In the genomic region with DNA sequence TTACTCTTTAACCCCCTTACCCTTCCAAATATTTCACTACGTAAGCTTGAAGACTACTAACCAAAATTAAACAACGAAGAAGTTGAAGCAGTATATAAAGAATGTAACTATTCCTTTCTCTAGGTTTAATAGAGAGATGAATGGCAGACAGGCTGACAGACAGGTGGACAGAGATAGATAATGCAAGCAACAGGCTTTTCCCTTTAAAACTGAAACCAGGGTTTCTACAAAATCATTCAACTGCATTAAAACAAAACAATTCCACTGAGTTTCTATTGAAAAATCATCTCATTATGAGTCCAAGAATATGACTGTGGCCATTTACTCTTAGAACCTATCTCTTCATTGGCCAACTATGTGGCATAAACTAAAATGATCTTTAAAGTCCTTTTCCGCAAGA, we compare ENCODE assay signal across 22 cellular contexts. TPM values are rescaled to one million over a fixed set of nuclear protein-coding genes. Genes with fewer than 3 reads are reported as not detected.
DNase-seq lines count a peak whose midpoint lies in the region; ATAC-seq, FAIRE-seq and TF ChIP-seq lines count a peak whose summit lies in the region.
"Had no signal": no experiment of that assay in that cellular context is flagged by ENCODE, and none has a peak within 500 bp of the region (broad histone marks: within the 10 kb centered on the region; RNA-seq: fewer than 3 reads in every experiment).

No MANE protein-coding gene starts in this region.

- H3K27ac ChIP-seq in K562 (ENCODE audit: extremely low read depth, low read depth, low read length) (no peak overlapping the region; the same call in 2 of the 3 replicates), osteoblast (ENCODE audit: low read depth, low read length) (peak overlapping the region; percentile 3)
- H3K27ac ChIP-seq: GM23248, HL-60, SK-N-MC had no signal

- H3K9me1 ChIP-seq in K562 (ENCODE audit: control insufficient read depth, insufficient read depth, low read length): no peaks in the 10 kb centered on the region

- no peaks in the 10 kb centered on the region for H3K36me3 Mint-ChIP-seq in activated naive CD4-positive, alpha-beta T cell treated with anti-CD3 and anti-CD28 coated beads, Interleukin-2, amount 10 ng/mL, durations not matched to agents 7 days and 5 days
- H3K36me3 Mint-ChIP-seq: CD8-positive, alpha-beta memory T cell had no signal

- intact Hi-C loops in K562 (cut with micrococcal nuclease) (no loop called here), sciatic nerve (cut with DNase I) (no loop called here)

- ATAC-seq in GM18868 (IDR thresholded peaks at IDR 0.05; ENCODE audit: unreplicated experiment) (peak; percentile 58), K562 (no peak), sciatic nerve (no peak)

- WGBS in K562 (ENCODE audit: insufficient coverage, low coverage, missing lambda C conversion rate): 50% methylated on average over 2 of the region's 3 CpGs

- H3K27ac Mint-ChIP-seq in activated naive CD4-positive, alpha-beta T cell treated with anti-CD3 and anti-CD28 coated beads, Interleukin-2, amount 10 ng/mL, durations not matched to agents 7 days and 5 days: no peak overlapping the region

- H2AFZ ChIP-seq in Loucy (ENCODE audit: low read length) (no peak overlapping the region), K562 (ENCODE audit: low read depth, low read length) (no peak overlapping the region), osteoblast (ENCODE audit: low read length) (no peak overlapping the region)
- H2AFZ ChIP-seq: GM23248 had no signal

- H3K9ac ChIP-seq in Loucy (ENCODE audit: low read depth, low read length, poor library complexity, severe bottlenecking) (peak overlapping the region; percentile 1), K562 (ENCODE audit: insufficient read depth in 1 of 2, low read depth in 2 of 2, low read length in 2 of 2) (no peak overlapping the region)
- H3K9ac ChIP-seq: GM23248 had no signal

- no peak for TF ChIP-seq RAD21 in K562 (CRISPR knock-in tag; conservative IDR thresholded peaks at IDR 0.05 in 1 of 2, IDR thresholded peaks at IDR 0.05 in 1 of 2)

- TF ChIP-seq CTCF in Loucy (conservative IDR thresholded peaks at IDR 0.05; ENCODE audit: low read length) (no peak), K562 (IDR thresholded peaks at IDR 0.05 in 2 of 3, conservative IDR thresholded peaks at IDR 0.05 in 1 of 3; ENCODE audit: insufficient read depth in 2 of 3, low read depth in 1 of 3, low read length in 3 of 3) (no peak), osteoblast (IDR thresholded peaks at IDR 0.05; ENCODE audit: extremely low read depth, low read depth, low read length) (no peak)

- in situ Hi-C loops in K562 (cut with MboI): no loop called here

- DNase-seq in K562 (ENCODE audit: extremely low read depth in 1 of 4, low spot score in 3 of 4) (no peak), osteoblast (ENCODE audit: insufficient read length, low spot score, missing footprints) (peak; percentile 49), KG1 (lab: John Stamatoyannopoulos, UW) (no peak), sciatic nerve (ENCODE audit: low spot score) (no peak), NCI-H526 treated with DMSO at 0.1 percent for 48 hours (lab: John Stamatoyannopoulos, UW) (no peak)
- no peak for DNase-seq in activated naive CD4-positive, alpha-beta T cell treated with anti-CD3 and anti-CD28 coated beads, Interleukin-2, amount 10 ng/mL, durations not matched to agents 7 days and 5 days
- DNase-seq: C1 segment of cervical spinal cord; CD8-positive, alpha-beta memory T cell; DMS79 treated with DMSO at 0.1 percent for 48 hours; GM23248; Kasumi-1; NCI-H1092 treated with DMSO at 0.1 percent for 48 hours; NCI-H146; NCI-H2029 treated with DMSO at 0.1 percent for 48 hours; NCI-H2171; NCI-H69; SHP77 had no signal

- POLR2A ChIA-PET in K562 (lab: Yijun Ruan, JAX): no interaction called here

- no TSS peak for BruUV-seq in K562 (replicated peaks; lab: Mats Ljungman, UMichigan)

- H3K4me2 ChIP-seq in Loucy (ENCODE audit: low read depth, low read length, poor library complexity, severe bottlenecking) (peak overlapping the region; percentile 38), K562 (ENCODE audit: insufficient read depth, low read length) (no peak overlapping the region), osteoblast (ENCODE audit: insufficient read depth, low read length) (peak overlapping the region; percentile 39)

- H4K20me1 ChIP-seq in Loucy (ENCODE audit: insufficient read depth, low read length, poor library complexity, severe bottlenecking): peaks cover 12% of the 10 kb centered on the region
- H4K20me1 ChIP-seq in K562 (replicated peaks; ENCODE audit: control insufficient read depth, insufficient read depth, low read length): no peaks in the 10 kb centered on the region
- no peaks in the 10 kb centered on the region for H4K20me1 ChIP-seq in osteoblast (ENCODE audit: insufficient read depth, low read length)

- no peaks in the 10 kb centered on the region for H3K9me3 Mint-ChIP-seq in activated naive CD4-positive, alpha-beta T cell treated with anti-CD3 and anti-CD28 coated beads, Interleukin-2, amount 10 ng/mL, durations not matched to agents 7 days and 5 days
- H3K9me3 Mint-ChIP-seq: CD8-positive, alpha-beta memory T cell had no signal

- no peak for TF ChIP-seq EP300 in K562 (IDR thresholded peaks at IDR 0.05; ENCODE audit: low read length)

- H3K4me3 ChIP-seq in Loucy (ENCODE audit: low read length, poor library complexity, severe bottlenecking) (no peak overlapping the region), K562 (no peak overlapping the region), osteoblast (ENCODE audit: insufficient read depth, low read length) (no peak overlapping the region)
- H3K4me3 ChIP-seq: GM23248, HAP-1, SK-N-MC had no signal

- H3K4me3 Mint-ChIP-seq in activated naive CD4-positive, alpha-beta T cell treated with anti-CD3 and anti-CD28 coated beads, Interleukin-2, amount 10 ng/mL, durations not matched to agents 7 days and 5 days: no peak overlapping the region
- H3K4me3 Mint-ChIP-seq: CD8-positive, alpha-beta memory T cell had no signal

- no peak for TF ChIP-seq POLR2A in K562 (conservative IDR thresholded peaks at IDR 0.05)

- no peaks in the 10 kb centered on the region for H3K9me2 ChIP-seq in Loucy (replicated peaks; ENCODE audit: low read depth, low read length)

- H3K36me3 ChIP-seq in Loucy (ENCODE audit: insufficient read depth, low read length) (no peaks in the 10 kb centered on the region), K562 (ENCODE audit: control insufficient read depth, insufficient read depth, low read length) (no peaks in the 10 kb centered on the region), osteoblast (ENCODE audit: insufficient read depth, low read length) (no peaks in the 10 kb centered on the region)
- H3K36me3 ChIP-seq: HAP-1 had no signal

- H3F3A ChIP-seq in Loucy (ENCODE audit: low read depth): no peaks in the 10 kb centered on the region

- H3K9me3 ChIP-seq in Loucy (ENCODE audit: insufficient read depth, low read depth, low read length): no peaks in the 10 kb centered on the region
- no peaks in the 10 kb centered on the region for H3K9me3 ChIP-seq in K562 (replicated peaks; ENCODE audit: control insufficient read depth, insufficient read depth, low read depth, low read length)
- no peaks in the 10 kb centered on the region for H3K9me3 ChIP-seq in osteoblast (ENCODE audit: low read depth, low read length)
- H3K9me3 ChIP-seq: HAP-1 had no signal

- H3K4me1 Mint-ChIP-seq in activated naive CD4-positive, alpha-beta T cell treated with anti-CD3 and anti-CD28 coated beads, Interleukin-2, amount 10 ng/mL, durations not matched to agents 7 days and 5 days: no peaks in the 10 kb centered on the region

- H3K27me3 Mint-ChIP-seq in activated naive CD4-positive, alpha-beta T cell treated with anti-CD3 and anti-CD28 coated beads, Interleukin-2, amount 10 ng/mL, durations not matched to agents 7 days and 5 days: no peaks in the 10 kb centered on the region
- H3K27me3 Mint-ChIP-seq: CD8-positive, alpha-beta memory T cell had no signal

- H3K4me1 ChIP-seq in Loucy (ENCODE audit: insufficient read depth, low read length, poor library complexity, severe bottlenecking) (peaks cover 37% of the 10 kb centered on the region), K562 (replicated peaks in 1 of 2; ENCODE audit: control insufficient read depth in 2 of 2, insufficient read depth in 2 of 2, low read length in 2 of 2) (peaks cover 0 to 22% of the 10 kb centered on the region in 2 experiments; a peak in 4 of 5 replicates), osteoblast (ENCODE audit: insufficient read depth, low read length) (peaks cover 27% of the 10 kb centered on the region)
- H3K4me1 ChIP-seq: HAP-1 had no signal

- H3K79me2 ChIP-seq in Loucy (ENCODE audit: insufficient read depth, low read length): peaks cover 93% of the 10 kb centered on the region
- H3K79me2 ChIP-seq in K562 (ENCODE audit: control insufficient read depth, insufficient read depth, low read length): no peaks in the 10 kb centered on the region; the same call in 2 of the 3 replicates
- peaks cover 46% of the 10 kb centered on the region for H3K79me2 ChIP-seq in osteoblast (ENCODE audit: insufficient read depth, low read length)

- CTCF ChIA-PET in K562 (lab: Yijun Ruan, JAX; ENCODE audit: low intra/inter-chr PET ratio): no interaction called here
- CTCF ChIA-PET in activated naive CD4-positive, alpha-beta T cell treated with anti-CD3 and anti-CD28 coated beads, Interleukin-2, amount 10 ng/mL, durations not matched to agents 7 days and 5 days (lab: Charles Lee): no interaction called here

- H3K27me3 ChIP-seq in Loucy (ENCODE audit: insufficient read depth, low read length, poor library complexity, severe bottlenecking) (no peaks in the 10 kb centered on the region), K562 (ENCODE audit: control insufficient read depth in 2 of 2, insufficient read depth in 2 of 2, low read length in 2 of 2) (no peaks in the 10 kb centered on the region), osteoblast (ENCODE audit: insufficient read depth, low read length) (no peaks in the 10 kb centered on the region)

- no peak for FAIRE-seq in K562 (lab: Jason Lieb, UNC)

RNA-seq across cellular contexts. Expression of gene LNX2, which starts 15.2 kb away (rescaled TPM):
- total RNA-seq in K562 (2011; cell fraction: chromatin; rRNA removed; ENCODE audit: low replicate concordance): 2.9 and 5.1 TPM in 2 replicates
- total RNA-seq in K562 (2011; cell fraction: nucleolus; rRNA removed): 1.8 and 2.1 TPM in 2 replicates
- 3.2 and 3.8 TPM in 2 replicates for total RNA-seq in K562 (2011; cell fraction: nucleoplasm; rRNA removed)
- 2.2 and 3.1 TPM in 2 replicates for total RNA-seq in K562 (2014; rRNA removed)
- total RNA-seq in K562 (2014; rRNA removed; fragmentation: Illumina TruSeq; extraction: Trizol): 4.8 and 5.2 TPM in 2 replicates
- total RNA-seq in K562 (2015; rRNA removed; fragmentation: Illumina TruSeq; extraction: Trizol): 5.5 TPM in 2 replicates
- total RNA-seq in K562 (2021): 4.2 and 4.4 TPM in 2 replicates
- 3.6 and 4.0 TPM in 2 replicates for polyA plus RNA-seq in K562 (2011; rRNA removed)
- 1.8 and 2.7 TPM in 2 replicates for polyA plus RNA-seq in K562 (2011; cell fraction: cytosol; rRNA removed)
- 2.6 TPM in 2 replicates for polyA plus RNA-seq in K562 (2011; cell fraction: nucleus; rRNA removed)
- 3.0 TPM in 2 replicates for polyA plus RNA-seq in K562 (2012)
- polyA plus RNA-seq in K562 (2014; fragmentation: Illumina TruSeq; extraction: Trizol): 4.2 and 5.0 TPM in 2 replicates
- 1 to 10 TPM; 1.5 to 2.1 TPM for polyA plus RNA-seq in K562 (2014; fragmentation: Nextera tagmentation; extraction: Ambion mirVana)
- polyA plus RNA-seq in K562 (2014; rRNA removed): 2.6 and 2.7 TPM in 2 replicates
- polyA minus RNA-seq in K562 (2011; rRNA and poly(A)+ RNA removed): 6.4 and 7.1 TPM in 2 replicates
- 3.1 and 3.4 TPM in 2 replicates for polyA minus RNA-seq in K562 (2011; cell fraction: cytosol; rRNA and poly(A)+ RNA removed)
- 2.8 and 3.8 TPM in 2 replicates for polyA minus RNA-seq in K562 (2011; cell fraction: nucleus; rRNA and poly(A)+ RNA removed)
- 14.4 and 15.2 TPM in 2 replicates for total RNA-seq in osteoblast
- 10.1 TPM for total RNA-seq in sciatic nerve

RNA-seq across cellular contexts. Expression of gene POLR1D, which starts 16.6 kb away (rescaled TPM):
- 44.8 and 55.5 TPM in 2 replicates for total RNA-seq in K562 (2011; cell fraction: chromatin; rRNA removed; ENCODE audit: low replicate concordance)
- 33.3 and 35.7 TPM in 2 replicates for total RNA-seq in K562 (2011; cell fraction: nucleolus; rRNA removed)
- total RNA-seq in K562 (2011; cell fraction: nucleoplasm; rRNA removed): 48.0 and 61.0 TPM in 2 replicates
- total RNA-seq in K562 (2014; rRNA removed) (108 and 129 TPM in 2 replicates), K562 (2014; rRNA removed; fragmentation: Illumina TruSeq; extraction: Trizol) (118 and 131 TPM in 2 replicates), K562 (2015; rRNA removed; fragmentation: Illumina TruSeq; extraction: Trizol) (105 and 107 TPM in 2 replicates), K562 (2021) (104 and 111 TPM in 2 replicates), osteoblast (84.6 and 93.7 TPM in 2 replicates), sciatic nerve (84.7 TPM)
- polyA plus RNA-seq in K562 (2011; rRNA removed) (145 and 172 TPM in 2 replicates), K562 (2014; fragmentation: Illumina TruSeq; extraction: Trizol) (154 and 170 TPM in 2 replicates), K562 (2014; fragmentation: Nextera tagmentation; extraction: Ambion mirVana) (100 to 1,000 TPM; 179 to 188 TPM), K562 (2014; rRNA removed) (119 and 159 TPM in 2 replicates)
- polyA plus RNA-seq in K562 (2011; cell fraction: cytosol; rRNA removed): 79.9 and 122 TPM in 2 replicates
- polyA plus RNA-seq in K562 (2011; cell fraction: nucleus; rRNA removed): 89.2 and 128 TPM in 2 replicates
- 143 and 185 TPM in 2 replicates for polyA plus RNA-seq in K562 (2012)
- 71.0 and 88.5 TPM in 2 replicates for polyA minus RNA-seq in K562 (2011; rRNA and poly(A)+ RNA removed)
- 28.0 and 43.2 TPM in 2 replicates for polyA minus RNA-seq in K562 (2011; cell fraction: cytosol; rRNA and poly(A)+ RNA removed)
- polyA minus RNA-seq in K562 (2011; cell fraction: nucleus; rRNA and poly(A)+ RNA removed): 17.1 and 43.1 TPM in 2 replicates
